ENCODE assay signal across 1 cellular context in genomic region chr16:1745181-1745899, GRCh38.
TF ChIP-seq lines count a peak whose summit lies in the region.

No MANE protein-coding gene starts in this region.

TF ChIP-seq in K562, 482 proteins besides CTCF, POLR2A, EP300 and RAD21:
- TF ChIP-seq HDAC1 (IDR thresholded peaks at IDR 0.05) (no peak), ZBTB26 (CRISPR knock-in tag; IDR thresholded peaks at IDR 0.05) (no peak), DMBX1 (CRISPR knock-in tag; IDR thresholded peaks at IDR 0.05; ENCODE audit: borderline replicate concordance) (no peak), FOXM1 (IDR thresholded peaks at IDR 0.05; ENCODE audit: low read depth) (no peak), FOXM1 (CRISPR knock-in tag; IDR thresholded peaks at IDR 0.05; ENCODE audit: low read depth) (no peak), BRCA1 (IDR thresholded peaks at IDR 0.05) (no peak), BRCA1 (CRISPR knock-in tag; IDR thresholded peaks at IDR 0.05) (no peak), HNRNPL (IDR thresholded peaks at IDR 0.05; ENCODE audit: low read depth, low read length) (no peak), NRF1 (conservative IDR thresholded peaks at IDR 0.05 in 1 of 2, IDR thresholded peaks at IDR 0.05 in 1 of 2) (no peak), ZNF511 (CRISPR knock-in tag; IDR thresholded peaks at IDR 0.05) (no peak), ID3 (CRISPR knock-in tag; IDR thresholded peaks at IDR 0.05) (no peak), ID3 (tag; IDR thresholded peaks at IDR 0.05) (no peak), ZNF584 (CRISPR knock-in tag; IDR thresholded peaks at IDR 0.05; ENCODE audit: low read depth) (no peak)
- TF ChIP-seq, protein P1, sequence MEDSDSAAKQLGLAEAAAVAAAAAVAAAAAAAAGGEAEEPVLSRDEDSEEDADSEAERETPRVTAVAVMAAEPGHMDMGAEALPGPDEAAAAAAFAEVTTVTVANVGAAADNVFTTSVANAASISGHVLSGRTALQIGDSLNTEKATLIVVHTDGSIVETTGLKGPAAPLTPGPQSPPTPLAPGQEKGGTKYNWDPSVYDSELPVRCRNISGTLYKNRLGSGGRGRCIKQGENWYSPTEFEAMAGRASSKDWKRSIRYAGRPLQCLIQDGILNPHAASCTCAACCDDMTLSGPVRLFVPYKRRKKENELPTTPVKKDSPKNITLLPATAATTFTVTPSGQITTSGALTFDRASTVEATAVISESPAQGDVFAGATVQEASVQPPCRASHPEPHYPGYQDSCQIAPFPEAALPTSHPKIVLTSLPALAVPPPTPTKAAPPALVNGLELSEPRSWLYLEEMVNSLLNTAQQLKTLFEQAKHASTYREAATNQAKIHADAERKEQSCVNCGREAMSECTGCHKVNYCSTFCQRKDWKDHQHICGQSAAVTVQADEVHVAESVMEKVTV (CRISPR knock-in tag; IDR thresholded peaks at IDR 0.05) = no peak
- TF ChIP-seq, protein P2, sequence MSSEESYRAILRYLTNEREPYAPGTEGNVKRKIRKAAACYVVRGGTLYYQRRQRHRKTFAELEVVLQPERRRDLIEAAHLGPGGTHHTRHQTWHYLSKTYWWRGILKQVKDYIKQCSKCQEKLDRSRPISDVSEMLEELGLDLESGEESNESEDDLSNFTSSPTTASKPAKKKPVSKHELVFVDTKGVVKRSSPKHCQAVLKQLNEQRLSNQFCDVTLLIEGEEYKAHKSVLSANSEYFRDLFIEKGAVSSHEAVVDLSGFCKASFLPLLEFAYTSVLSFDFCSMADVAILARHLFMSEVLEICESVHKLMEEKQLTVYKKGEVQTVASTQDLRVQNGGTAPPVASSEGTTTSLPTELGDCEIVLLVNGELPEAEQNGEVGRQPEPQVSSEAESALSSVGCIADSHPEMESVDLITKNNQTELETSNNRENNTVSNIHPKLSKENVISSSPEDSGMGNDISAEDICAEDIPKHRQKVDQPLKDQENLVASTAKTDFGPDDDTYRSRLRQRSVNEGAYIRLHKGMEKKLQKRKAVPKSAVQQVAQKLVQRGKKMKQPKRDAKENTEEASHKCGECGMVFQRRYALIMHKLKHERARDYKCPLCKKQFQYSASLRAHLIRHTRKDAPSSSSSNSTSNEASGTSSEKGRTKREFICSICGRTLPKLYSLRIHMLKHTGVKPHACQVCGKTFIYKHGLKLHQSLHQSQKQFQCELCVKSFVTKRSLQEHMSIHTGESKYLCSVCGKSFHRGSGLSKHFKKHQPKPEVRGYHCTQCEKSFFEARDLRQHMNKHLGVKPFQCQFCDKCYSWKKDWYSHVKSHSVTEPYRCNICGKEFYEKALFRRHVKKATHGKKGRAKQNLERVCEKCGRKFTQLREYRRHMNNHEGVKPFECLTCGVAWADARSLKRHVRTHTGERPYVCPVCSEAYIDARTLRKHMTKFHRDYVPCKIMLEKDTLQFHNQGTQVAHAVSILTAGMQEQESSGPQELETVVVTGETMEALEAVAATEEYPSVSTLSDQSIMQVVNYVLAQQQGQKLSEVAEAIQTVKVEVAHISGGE (CRISPR knock-in tag; IDR thresholded peaks at IDR 0.05) = no peak
